In genomic region chr17:78485416-78486168, GRCh38 we compare ENCODE assay signal across 1 cellular context.
TF ChIP-seq lines count a peak whose summit lies in the region.

No MANE protein-coding gene starts in this region.

TF ChIP-seq in GM12878, 131 proteins besides CTCF, POLR2A, EP300 and RAD21:
- TF ChIP-seq PRDM15 (CRISPR knock-in tag; IDR thresholded peaks at IDR 0.05) (no peak), ZBED1 (IDR thresholded peaks at IDR 0.05; ENCODE audit: borderline replicate concordance) (no peak), REST (IDR thresholded peaks at IDR 0.05; ENCODE audit: low read depth, low read length) (no peak), ZNF622 (IDR thresholded peaks at IDR 0.05) (no peak), RBBP5 (conservative IDR thresholded peaks at IDR 0.05) (no peak), CHD4 (IDR thresholded peaks at IDR 0.05) (no peak), ZNF207 (IDR thresholded peaks at IDR 0.05; ENCODE audit: borderline replicate concordance) (no peak), SRF (IDR thresholded peaks at IDR 0.05; ENCODE audit: low read depth in 2 of 2, low read length in 2 of 2) (no peak)
